Comparison of ENCODE assay signal across 8 cellular contexts in the genomic region with DNA sequence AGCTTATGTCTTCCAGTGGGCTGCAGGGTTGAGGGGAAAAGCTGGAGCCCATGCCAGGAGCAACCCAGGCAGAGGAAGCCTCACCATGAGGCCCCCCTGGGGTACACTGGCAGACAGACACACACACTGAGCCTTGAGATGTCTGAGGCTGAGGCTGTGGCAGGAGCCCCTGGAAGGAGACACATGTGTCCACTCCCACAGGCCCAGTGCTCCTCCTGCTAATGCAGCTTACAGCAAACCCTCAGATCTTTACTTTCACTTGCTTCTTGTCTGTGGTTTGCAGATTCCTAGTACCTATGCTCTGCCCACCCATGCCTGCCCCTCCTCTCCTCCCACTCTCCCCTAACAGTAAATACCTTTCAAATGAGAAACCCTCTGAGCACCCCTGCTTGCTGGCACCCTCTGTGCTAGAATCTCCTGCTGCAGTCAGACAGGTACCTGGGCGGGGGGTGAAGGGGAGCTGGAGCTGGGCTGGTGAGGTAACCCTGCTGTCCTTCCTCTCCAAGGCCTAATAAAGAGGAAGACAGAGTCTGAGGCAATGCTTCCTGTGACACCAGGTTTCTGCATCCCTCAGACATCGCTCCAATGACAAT.
DNase-seq lines count a peak whose midpoint lies in the region; ATAC-seq lines count a peak whose summit lies in the region.

No MANE protein-coding gene starts in this region.

- no peaks in the 10 kb centered on the region for H3K36me3 Mint-ChIP-seq in activated naive CD4-positive, alpha-beta T cell treated with anti-CD3 and anti-CD28 coated beads, Interleukin-2, amount 50 U/mL, for 72 hours

- peak overlapping the region; percentile 14 to 78 for H3K27ac Mint-ChIP-seq in activated naive CD4-positive, alpha-beta T cell treated with anti-CD3 and anti-CD28 coated beads, Interleukin-2, amount 50 U/mL, for 72 hours

- peak; percentile 51 for DNase-seq in M059J (ENCODE audit: low read depth)
- no peak for DNase-seq in activated naive CD4-positive, alpha-beta T cell treated with anti-CD3 and anti-CD28 coated beads, Interleukin-2, amount 50 U/mL, for 72 hours (ENCODE audit: low spot score in 2 of 2)
- peak; percentile 8 for DNase-seq in stimulated activated CD4-positive, alpha-beta T cell treated with anti-CD3 and anti-CD28 coated beads, Interleukin-1b, Interleukin-23, amount 100 ng/mL, for 48 hours
- DNase-seq in NCI-H1092 treated with DMSO at 0.1 percent for 48 hours (lab: John Stamatoyannopoulos, UW), result no peak
- DNase-seq in RKO (ENCODE audit: low spot score), result no peak
- DNase-seq in UCSD-AML1 (lab: John Stamatoyannopoulos, UW; ENCODE audit: unreplicated experiment), result no peak
- no peak for DNase-seq in MV-4-11 (lab: John Stamatoyannopoulos, UW)

- H3K9me3 Mint-ChIP-seq in activated naive CD4-positive, alpha-beta T cell treated with anti-CD3 and anti-CD28 coated beads, Interleukin-2, amount 50 U/mL, for 72 hours, result no peaks in the 10 kb centered on the region

- ATAC-seq in GM18868 (IDR thresholded peaks at IDR 0.05; ENCODE audit: unreplicated experiment), result peak; percentile 40
- peak; percentile 73 to 79 for ATAC-seq in activated naive CD4-positive, alpha-beta T cell treated with anti-CD3 and anti-CD28 coated beads, Interleukin-2, amount 50 U/mL, for 72 hours

Comparison
In these comparisons a context has a peak if more than half of its experiments do, and no peak if none do; other contexts are left out.
1. DNase-seq: peak in M059J (single experiment) and stimulated activated CD4-positive, alpha-beta T cell treated with anti-CD3 and anti-CD28 coated beads, Interleukin-1b, Interleukin-23, amount 100 ng/mL, for 48 hours (single experiment); none in activated naive CD4-positive, alpha-beta T cell treated with anti-CD3 and anti-CD28 coated beads, Interleukin-2, amount 50 U/mL, for 72 hours (0 of 2), NCI-H1092 treated with DMSO at 0.1 percent for 48 hours (single experiment), RKO (single experiment), UCSD-AML1 (single experiment) and MV-4-11 (single experiment).